In the genomic region with DNA sequence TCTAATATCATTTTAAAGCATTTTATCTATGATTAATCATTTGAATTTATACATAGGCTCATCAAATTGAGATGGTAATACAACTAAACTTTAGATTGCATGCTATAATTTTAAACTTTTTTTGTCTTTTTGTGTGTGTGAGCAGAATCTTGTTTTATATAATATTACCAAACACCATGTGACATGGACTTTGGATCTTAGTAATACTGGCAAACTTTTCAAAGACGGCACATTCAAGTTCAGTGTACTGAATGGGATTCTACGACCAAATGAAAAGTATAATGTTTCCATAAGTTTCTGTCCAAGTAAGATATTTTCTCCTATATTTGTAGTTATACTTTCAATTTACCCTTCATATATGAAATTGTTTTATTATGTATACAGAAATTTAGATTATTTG, we compare ENCODE assay signal across 25 cellular contexts.
A peak's percentile ranks its signal among the peaks of the same experiment; 100 is the strongest.
DNase-seq lines count a peak whose midpoint lies in the region; ATAC-seq, FAIRE-seq and TF ChIP-seq lines count a peak whose summit lies in the region.
"Had no signal": no experiment of that assay in that cellular context is flagged by ENCODE, and none has a peak within 500 bp of the region (broad histone marks: within the 10 kb centered on the region; RNA-seq: fewer than 3 reads in every experiment).

No MANE protein-coding gene starts in this region.

- H3K4me1 Mint-ChIP-seq in activated T-helper 17 cell treated with anti-CD3 and anti-CD28 coated beads, Interleukin-2, amount 50 U/mL, for 72 hours = no peaks in the 10 kb centered on the region
- H3K4me1 Mint-ChIP-seq: B cell; CD8-positive, alpha-beta memory T cell had no signal

- no peaks in the 10 kb centered on the region for H3K79me2 ChIP-seq in HepG2 (ENCODE audit: insufficient read depth, low read length)

- no peak overlapping the region for H2AFZ ChIP-seq in HepG2 (ENCODE audit: low read length)

- no peak overlapping the region for H3K9ac ChIP-seq in liver (ENCODE audit: low read depth in 1 of 2, low read length in 2 of 2)
- H3K9ac ChIP-seq in HepG2 (ENCODE audit: insufficient read depth, low read depth, low read length) = no peak overlapping the region
- no peak overlapping the region for H3K9ac ChIP-seq in kidney (ENCODE audit: low read length in 2 of 2)
- H3K9ac ChIP-seq: BLaER1 treated with 17β-estradiol and CSF1 and Interleukin-3, amounts not matched to agents 10 nM and 100 nM had no signal

- TF ChIP-seq POLR2A in HepG2 (IDR thresholded peaks at IDR 0.05; ENCODE audit: insufficient read depth in 1 of 2, low read depth in 2 of 2, low read length in 2 of 2) (no peak), right lobe of liver (IDR thresholded peaks at IDR 0.05) (no peak)

- H3K4me3 Mint-ChIP-seq in activated T-helper 17 cell treated with anti-CD3 and anti-CD28 coated beads, Interleukin-2, amount 50 U/mL, for 72 hours = no peak overlapping the region
- H3K4me3 Mint-ChIP-seq: B cell; CD4-positive, alpha-beta T cell; CD8-positive, alpha-beta memory T cell had no signal

- no peaks in the 10 kb centered on the region for H4K20me1 ChIP-seq in HepG2 (ENCODE audit: insufficient read depth, low read length)
- H4K20me1 ChIP-seq: BLaER1 treated with 17β-estradiol and CSF1 and Interleukin-3, amounts not matched to agents 10 nM and 100 nM had no signal

- H3K4me3 ChIP-seq in liver (ENCODE audit: low read depth in 1 of 3, low read length in 3 of 3) = no peak overlapping the region
- no peak overlapping the region for H3K4me3 ChIP-seq in HepG2 (replicated peaks in 1 of 3; ENCODE audit: insufficient read depth in 1 of 3, low read depth in 2 of 3, low read length in 3 of 3)
- H3K4me3 ChIP-seq in kidney (ENCODE audit: low read length in 2 of 2) = no peak overlapping the region
- no peak overlapping the region for H3K4me3 ChIP-seq in right lobe of liver
- H3K4me3 ChIP-seq: A549; BLaER1 treated with 17β-estradiol and CSF1 and Interleukin-3, amounts not matched to agents 10 nM and 100 nM; GM12878 had no signal

- intact Hi-C loops in HepG2 (cut with micrococcal nuclease; ENCODE audit: unreplicated experiment) = no loop called here
- intact Hi-C loops in kidney (cut with DNase I) = no loop called here
- intact Hi-C loops in right lobe of liver (cut with DNase I) = no loop called here

- FAIRE-seq in HepG2 (lab: Jason Lieb, UNC) (no peak), kidney (lab: Jason Lieb, UNC) (peak; percentile 70)
- FAIRE-seq: A549, GM12878, GM12892, GM18507 had no signal

- no peaks in the 10 kb centered on the region for H3K27me3 Mint-ChIP-seq in activated T-helper 17 cell treated with anti-CD3 and anti-CD28 coated beads, Interleukin-2, amount 50 U/mL, for 72 hours
- H3K27me3 Mint-ChIP-seq: B cell; CD4-positive, alpha-beta T cell; CD8-positive, alpha-beta memory T cell had no signal

- TF ChIP-seq RAD21 in liver (IDR thresholded peaks at IDR 0.05) (no peak), HepG2 (CRISPR knock-in tag; IDR thresholded peaks at IDR 0.05) (no peak)

- POLR2A ChIA-PET in HepG2 (lab: Yijun Ruan, JAX) = no interaction called here

- CTCF ChIA-PET in HepG2 (lab: Yijun Ruan, JAX; ENCODE audit: low intra/inter-chr PET ratio, low total read pairs) = no interaction called here

- ATAC-seq in HepG2 (no peak), right lobe of liver (peak; percentile 46 to 67 (median 64))
- ATAC-seq in activated T-helper 17 cell treated with anti-CD3 and anti-CD28 coated beads, Interleukin-2, amount 50 U/mL, for 72 hours (replicated peaks) = no peak
- ATAC-seq: A549, GM12878 had no signal

- H3K36me3 ChIP-seq in liver (ENCODE audit: control insufficient read depth in 4 of 4, insufficient read depth in 3 of 4, low read depth in 1 of 4, low read length in 3 of 4) (no peaks in the 10 kb centered on the region), HepG2 (replicated peaks in 1 of 2; ENCODE audit: control insufficient read depth in 1 of 2, insufficient read depth in 2 of 2, low read length in 2 of 2) (no peaks in the 10 kb centered on the region), kidney (ENCODE audit: control insufficient read depth in 1 of 2, insufficient read depth in 2 of 2, low read length in 2 of 2) (no peaks in the 10 kb centered on the region), right lobe of liver (no peaks in the 10 kb centered on the region)
- H3K36me3 ChIP-seq: BLaER1 treated with 17β-estradiol and CSF1 and Interleukin-3, amounts not matched to agents 10 nM and 100 nM had no signal

- DNase-seq in HepG2 (ENCODE audit: low spot score) (no peak), kidney (no peak), right lobe of liver (no peak), cerebellar cortex (ENCODE audit: low spot score) (no peak)
- DNase-seq: AML-193; CD4-positive, alpha-beta T cell; CD8-positive, alpha-beta memory T cell; COR-L47; DMS 273 treated with DMSO at 0.1 percent for 48 hours; DMS153; DMS53; DMS79; DND-41; EL; GDM1 had no signal

- BruUV-seq in HepG2 (replicated peaks; lab: Mats Ljungman, UMichigan) = no TSS peak

- H3K9me3 ChIP-seq in liver (ENCODE audit: control insufficient read depth in 4 of 4, low read length in 3 of 4) (no peaks in the 10 kb centered on the region), HepG2 (ENCODE audit: low read length) (no peaks in the 10 kb centered on the region), kidney (ENCODE audit: control insufficient read depth in 1 of 2, low read length in 2 of 2) (no peaks in the 10 kb centered on the region), right lobe of liver (no peaks in the 10 kb centered on the region)
- H3K9me3 ChIP-seq: A549; BLaER1 treated with 17β-estradiol and CSF1 and Interleukin-3, amounts not matched to agents 10 nM and 100 nM had no signal

- in situ Hi-C loops in HepG2 (cut with HindIII; ENCODE audit: extremely low pct_ligation_motif_present, low pct_unique_long_range_greater_than_20kb) = no loop called here

- no peaks in the 10 kb centered on the region for H3K9me3 Mint-ChIP-seq in activated T-helper 17 cell treated with anti-CD3 and anti-CD28 coated beads, Interleukin-2, amount 50 U/mL, for 72 hours
- H3K9me3 Mint-ChIP-seq: CD4-positive, alpha-beta T cell had no signal

- 33% methylated on average over 2 of the region's 2 CpGs for WGBS in liver
- WGBS in HepG2 (ENCODE audit: low lambda C conversion rate) = 42% methylated on average over 2 of the region's 2 CpGs
- WGBS in right lobe of liver (ENCODE audit: insufficient coverage, low coverage, low lambda C conversion rate, missing lambda C conversion rate) = 21% methylated on average over 2 of the region's 2 CpGs

- H3K27ac Mint-ChIP-seq in activated T-helper 17 cell treated with anti-CD3 and anti-CD28 coated beads, Interleukin-2, amount 50 U/mL, for 72 hours = no peak overlapping the region
- H3K27ac Mint-ChIP-seq: B cell; CD4-positive, alpha-beta T cell; CD8-positive, alpha-beta memory T cell had no signal

- no peaks in the 10 kb centered on the region for H3K4me1 ChIP-seq in liver (ENCODE audit: control insufficient read depth in 4 of 4, insufficient read depth in 4 of 4, low read length in 3 of 4)
- no peaks in the 10 kb centered on the region for H3K4me1 ChIP-seq in HepG2 (ENCODE audit: insufficient read depth, low read length)
- no peaks in the 10 kb centered on the region for H3K4me1 ChIP-seq in kidney (ENCODE audit: control insufficient read depth in 1 of 2, insufficient read depth in 1 of 2, low read depth in 1 of 2, low read length in 2 of 2)
- H3K4me1 ChIP-seq in right lobe of liver = no peaks in the 10 kb centered on the region
- H3K4me1 ChIP-seq: A549; BLaER1 treated with 17β-estradiol and CSF1 and Interleukin-3, amounts not matched to agents 10 nM and 100 nM had no signal

- TF ChIP-seq CTCF in liver (IDR thresholded peaks at IDR 0.05; ENCODE audit: low read depth, low read length, missing input control) = no peak
- no peak for TF ChIP-seq CTCF in HepG2 (CRISPR knock-in tag; IDR thresholded peaks at IDR 0.05)
- no peak for TF ChIP-seq CTCF in kidney (IDR thresholded peaks at IDR 0.05; ENCODE audit: borderline replicate concordance, extremely low read depth, insufficient read depth)
- TF ChIP-seq CTCF in right lobe of liver (IDR thresholded peaks at IDR 0.05) = no peak

- no peak overlapping the region for H3K4me2 ChIP-seq in HepG2 (ENCODE audit: low read depth, low read length)
- H3K4me2 ChIP-seq: A549; BLaER1 treated with 17β-estradiol and CSF1 and Interleukin-3, amounts not matched to agents 10 nM and 100 nM had no signal

- peaks cover 0 to 2% (median 0%) of the 10 kb centered on the region in 4 donors for H3K27me3 ChIP-seq in liver (ENCODE audit: control insufficient read depth in 4 of 4, insufficient read depth in 4 of 4, low read length in 3 of 4)
- H3K27me3 ChIP-seq in HepG2 (ENCODE audit: control insufficient read depth in 1 of 2, insufficient read depth in 2 of 2, low read length in 2 of 2) = no peaks in the 10 kb centered on the region
- no peaks in the 10 kb centered on the region for H3K27me3 ChIP-seq in right lobe of liver

- H3K36me3 Mint-ChIP-seq in activated T-helper 17 cell treated with anti-CD3 and anti-CD28 coated beads, Interleukin-2, amount 50 U/mL, for 72 hours (ENCODE audit: low read depth) = no peaks in the 10 kb centered on the region
- H3K36me3 Mint-ChIP-seq: CD8-positive, alpha-beta memory T cell had no signal

- TF ChIP-seq EP300 in HepG2 (IDR thresholded peaks at IDR 0.05; ENCODE audit: low read depth in 2 of 2, low read length in 2 of 2) (no peak), HepG2 (CRISPR knock-in tag; IDR thresholded peaks at IDR 0.05; ENCODE audit: borderline replicate concordance) (no peak)

- no peak overlapping the region for H3K27ac ChIP-seq in liver (ENCODE audit: low read depth in 1 of 2, low read length in 2 of 2)
- H3K27ac ChIP-seq in HepG2 (ENCODE audit: extremely low read length, insufficient read depth, low read length) = no peak overlapping the region
- no peak overlapping the region for H3K27ac ChIP-seq in kidney (ENCODE audit: low read depth in 2 of 2, low read length in 2 of 2)
- no peak overlapping the region for H3K27ac ChIP-seq in right lobe of liver
- H3K27ac ChIP-seq: 22Rv1; A549; BLaER1 treated with 17β-estradiol and CSF1 and Interleukin-3, amounts not matched to agents 10 nM and 100 nM; C4-2B had no signal

TF ChIP-seq in liver, 16 proteins besides CTCF, POLR2A, EP300 and RAD21 (continues in another document):
- TF ChIP-seq RXRA (IDR thresholded peaks at IDR 0.05) = no peak
- no peak for TF ChIP-seq NR2F2 (IDR thresholded peaks at IDR 0.05)
- TF ChIP-seq FOXA1 (IDR thresholded peaks at IDR 0.05) = no peak
- no peak for TF ChIP-seq JUND (IDR thresholded peaks at IDR 0.05)
- peak; percentile 63 to 66 for TF ChIP-seq HNF4A (conservative IDR thresholded peaks at IDR 0.05)

TF ChIP-seq in HepG2, 621 proteins besides CTCF, POLR2A, EP300 and RAD21 (continues in another document):
- no peak for TF ChIP-seq BORCS8-MEF2B (CRISPR knock-in tag; IDR thresholded peaks at IDR 0.05)

Comparison
In these comparisons a context has a peak if more than half of its experiments do, and no peak if none do; other contexts are left out.
1. ATAC-seq: peak in right lobe of liver (4 of 4); none in HepG2 (single experiment) and activated T-helper 17 cell treated with anti-CD3 and anti-CD28 coated beads, Interleukin-2, amount 50 U/mL, for 72 hours (single experiment).